Comparison of ENCODE assay signal across 9 cellular contexts in the genomic region with DNA sequence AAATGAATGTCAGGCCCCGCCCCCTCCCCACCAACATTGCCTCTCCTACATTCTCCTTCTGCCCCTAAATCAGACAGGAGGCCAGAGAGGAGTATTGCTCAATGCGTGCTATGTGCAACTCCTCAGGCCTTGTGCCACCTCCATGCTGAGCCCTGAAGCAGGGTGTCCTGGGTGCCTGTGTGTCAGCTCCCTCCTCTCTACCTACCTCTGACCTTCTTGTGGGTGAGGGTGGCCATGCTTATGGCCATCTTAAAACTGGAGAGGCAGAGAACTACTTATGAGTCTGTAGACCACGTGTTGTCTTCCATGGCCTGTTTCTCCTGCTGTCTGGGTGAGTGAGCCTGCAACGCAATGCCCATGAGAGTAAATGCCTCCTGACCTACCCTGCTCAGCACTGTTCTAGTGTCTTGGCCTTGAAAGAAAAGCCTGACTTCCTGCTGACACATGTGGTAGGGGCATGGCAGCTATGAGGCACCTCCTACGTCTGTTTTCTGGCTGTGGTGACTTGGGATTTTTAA. TPM values are rescaled to one million over a fixed set of nuclear protein-coding genes. Genes with fewer than 3 reads are reported as not detected.
DNase-seq lines count a peak whose midpoint lies in the region; ATAC-seq, FAIRE-seq and TF ChIP-seq lines count a peak whose summit lies in the region.
"Had no signal": no experiment of that assay in that cellular context is flagged by ENCODE, and none has a peak within 500 bp of the region (broad histone marks: within the 10 kb centered on the region; RNA-seq: fewer than 3 reads in every experiment).

No MANE protein-coding gene starts in this region.

- H3K4me3 ChIP-seq in CD4-positive, alpha-beta memory T cell (ENCODE audit: low read length in 2 of 2) = no peak overlapping the region
- H3K4me3 ChIP-seq in neural progenitor cell = no peak overlapping the region
- no peak overlapping the region for H3K4me3 ChIP-seq in small intestine (ENCODE audit: low read depth in 1 of 2, low read length in 2 of 2)

- H3F3A ChIP-seq in neural progenitor cell (ENCODE audit: low read depth) = peaks cover 14% of the 10 kb centered on the region

- H3K79me2 ChIP-seq in neural progenitor cell (ENCODE audit: low read depth) = no peaks in the 10 kb centered on the region

- peak overlapping the region in 6 of 8 donors; percentile 13 to 68 (median 50) for H3K4me3 Mint-ChIP-seq in CD4-positive, alpha-beta memory T cell
- H3K4me3 Mint-ChIP-seq in T-cell = peak overlapping the region; percentile 10 to 79 (median 44)
- peak overlapping the region; percentile 42 for H3K4me3 Mint-ChIP-seq in neural progenitor cell

- no peak overlapping the region for H3K27ac ChIP-seq in CD4-positive, alpha-beta memory T cell (ENCODE audit: low read depth, low read length)
- H3K27ac ChIP-seq in cingulate gyrus (ENCODE audit: low read depth, low read length) = peak overlapping the region; percentile 60
- peak overlapping the region; percentile 17 for H3K27ac ChIP-seq in neural progenitor cell
- peak overlapping the region in 1 of 2 donors; percentile 57 for H3K27ac ChIP-seq in small intestine (ENCODE audit: low read depth in 1 of 2, low read length in 1 of 2)

- no peak for FAIRE-seq in small intestine (lab: Jason Lieb, UNC)

- intact Hi-C loops in CD4-positive, alpha-beta memory T cell (cut with micrococcal nuclease) = no loop called here

- CTCF ChIA-PET in CD4-positive, alpha-beta memory T cell (lab: Charles Lee; ENCODE audit: partially characterized antibody) = interaction anchor here (1.0 to 13.7 kb wide), 4 partner anchors 16 to 101 kb away, joined by 3 to 86 read pairs (median 6); partner anchors contain the start of gene CBL
- CTCF ChIA-PET in T-cell (lab: Charles Lee) = interaction anchor here (0.6 to 2.0 kb wide), 6 partner anchors 9 to 1880 kb away, joined by 3 to 10 read pairs (median 6); partner anchors contain the start of gene CBL (in 1 of the 2)

- ATAC-seq in T-cell (replicated peaks in 1 of 4) (peak; percentile 89 to 97 (median 92)), GM21367 (IDR thresholded peaks at IDR 0.05; ENCODE audit: unreplicated experiment) (no peak)

- peaks cover 12 to 25% (median 17%) of the 10 kb centered on the region in 4 donors for H3K4me1 Mint-ChIP-seq in CD4-positive, alpha-beta memory T cell
- H3K4me1 Mint-ChIP-seq in T-cell (peaks cover 30 to 33% (median 32%) of the 10 kb centered on the region in 3 donors), neural progenitor cell (peaks cover 14% of the 10 kb centered on the region)

- H3K36me3 Mint-ChIP-seq in CD4-positive, alpha-beta memory T cell = peaks cover 31 to 41% of the 10 kb centered on the region in 2 donors
- H3K36me3 Mint-ChIP-seq in T-cell (peaks cover 25% of the 10 kb centered on the region), neural progenitor cell (peaks cover 21% of the 10 kb centered on the region)

- peak overlapping the region; percentile 28 for H3K4me2 ChIP-seq in neural progenitor cell

- no peaks in the 10 kb centered on the region for H3K27me3 Mint-ChIP-seq in CD4-positive, alpha-beta memory T cell
- H3K27me3 Mint-ChIP-seq in T-cell = no peaks in the 10 kb centered on the region
- no peaks in the 10 kb centered on the region for H3K27me3 Mint-ChIP-seq in neural progenitor cell (ENCODE audit: insufficient read depth, low read depth)

- DNase-seq in CD4-positive, alpha-beta memory T cell = peak in 2 of 5 donors; percentile 31 to 41
- DNase-seq in T-cell (peak in 31 of 34 experiments; percentile 27 to 86 (median 61)), neural progenitor cell (ENCODE audit: low spot score) (no peak), NCI-H748 (lab: John Stamatoyannopoulos, UW; ENCODE audit: unreplicated experiment) (no peak), COLO668 (lab: John Stamatoyannopoulos, UW; ENCODE audit: unreplicated experiment) (no peak), small intestine (no peak)
- DNase-seq: NCI-H2029 treated with DMSO at 0.1 percent for 48 hours had no signal

- H3K36me3 ChIP-seq in CD4-positive, alpha-beta memory T cell (ENCODE audit: insufficient read depth, low read length) = peaks cover 27% of the 10 kb centered on the region
- H3K36me3 ChIP-seq in neural progenitor cell (no peaks in the 10 kb centered on the region), small intestine (ENCODE audit: control insufficient read depth in 2 of 2, insufficient read depth in 2 of 2, low read length in 2 of 2) (peaks cover 2 to 9% of the 10 kb centered on the region in 2 donors)

- H3K4me1 ChIP-seq in CD4-positive, alpha-beta memory T cell (ENCODE audit: insufficient read depth, low read length) = peaks cover 26% of the 10 kb centered on the region
- H3K4me1 ChIP-seq in neural progenitor cell (peaks cover 11% of the 10 kb centered on the region), small intestine (ENCODE audit: control insufficient read depth in 2 of 2, insufficient read depth in 1 of 2, low read depth in 1 of 2, low read length in 1 of 2) (no peaks in the 10 kb centered on the region)

- H3K9me3 Mint-ChIP-seq in CD4-positive, alpha-beta memory T cell = no peaks in the 10 kb centered on the region
- H3K9me3 Mint-ChIP-seq in T-cell = no peaks in the 10 kb centered on the region
- no peaks in the 10 kb centered on the region for H3K9me3 Mint-ChIP-seq in neural progenitor cell

- H3K27ac Mint-ChIP-seq in CD4-positive, alpha-beta memory T cell = peak overlapping the region; percentile 78 to 94 (median 87)
- peak overlapping the region; percentile 92 to 95 for H3K27ac Mint-ChIP-seq in T-cell
- peak overlapping the region; percentile 63 for H3K27ac Mint-ChIP-seq in neural progenitor cell

- no peak overlapping the region for H2AFZ ChIP-seq in neural progenitor cell (replicated peaks)

- WGBS in small intestine, 3 donors = 67 to 89% (median 74%) methylated on average over 5 of the region's 5 CpGs

- POLR2A ChIA-PET in CD4-positive, alpha-beta memory T cell (lab: Charles Lee; ENCODE audit: partially characterized antibody) = interaction anchor here (1.0 to 1.5 kb wide), 2 partner anchors 9 to 100 kb away, joined by 3 to 6 read pairs; partner anchors contain the start of gene CBL
- POLR2A ChIA-PET in T-cell (lab: Charles Lee) = interaction anchor here (0.6 to 1.0 kb wide), 4 partner anchors 10 to 32 kb away, joined by 3 to 5 read pairs (median 4); partner anchors contain the start of gene MCAM (in 1 of the 2)

- H3K9ac ChIP-seq in neural progenitor cell = no peak overlapping the region

- no peaks in the 10 kb centered on the region for H3K9me3 ChIP-seq in CD4-positive, alpha-beta memory T cell (ENCODE audit: control insufficient read depth in 1 of 2, low read length in 2 of 2)
- H3K9me3 ChIP-seq in neural progenitor cell (ENCODE audit: low read depth) (no peaks in the 10 kb centered on the region), small intestine (ENCODE audit: control insufficient read depth, low read depth) (no peaks in the 10 kb centered on the region)

- peaks cover 10% of the 10 kb centered on the region for H4K20me1 ChIP-seq in neural progenitor cell (ENCODE audit: low read depth)

- no peak for TF ChIP-seq CTCF in neural progenitor cell (IDR thresholded peaks at IDR 0.05)

- H3K27me3 ChIP-seq in CD4-positive, alpha-beta memory T cell (ENCODE audit: insufficient read depth, low read length) = no peaks in the 10 kb centered on the region
- H3K27me3 ChIP-seq in neural progenitor cell = no peaks in the 10 kb centered on the region
- H3K27me3 ChIP-seq in small intestine (ENCODE audit: control insufficient read depth in 2 of 2, insufficient read depth in 2 of 2, low read length in 2 of 2) = no peaks in the 10 kb centered on the region

RNA-seq across cellular contexts. Expression of gene MCAM, which starts 10.5 kb away (rescaled TPM):
- under 1 TPM; 0.26 to 0.28 TPM for total RNA-seq in CD4-positive, alpha-beta memory T cell
- under 1 TPM; 0.40 to 0.82 TPM for polyA plus RNA-seq in CD4-positive, alpha-beta memory T cell
- 10 to 100 TPM in 1 of 5 donors, 1 to 10 TPM in 1, under 1 TPM in 3; 0.50 to 10.2 (median 0.76) TPM for total RNA-seq in T-cell
- total RNA-seq in neural progenitor cell (ENCODE audit: low replicate concordance) = 23.3 and 28.2 TPM in 2 replicates
- 10 to 100 TPM in 1 of 3 donors, 1 to 10 TPM in 2; 1.1 to 82.3 (median 2.7) TPM for polyA plus RNA-seq in small intestine

RNA-seq across cellular contexts. Expression of gene RNF26, which starts 27.9 kb away (rescaled TPM):
- total RNA-seq in CD4-positive, alpha-beta memory T cell = 10 to 100 TPM; 17.5 to 18.3 TPM
- polyA plus RNA-seq in CD4-positive, alpha-beta memory T cell = 10 to 100 TPM; 33.1 to 50.8 TPM
- total RNA-seq in T-cell (10 to 100 TPM; 18.4 to 21.4 (median 20.3) TPM), neural progenitor cell (ENCODE audit: low replicate concordance) (17.1 and 48.2 TPM in 2 replicates)
- polyA plus RNA-seq in small intestine = 10 to 100 TPM in 1 of 3 donors, 1 to 10 TPM in 2; 6.5 to 27.3 (median 7.8) TPM

RNA-seq across cellular contexts. Expression of gene C1QTNF5, which starts 34.3 kb away (rescaled TPM):
- total RNA-seq in CD4-positive, alpha-beta memory T cell = not detected
- not detected for polyA plus RNA-seq in CD4-positive, alpha-beta memory T cell
- total RNA-seq in T-cell = not detected
- 0.90 and 3.4 TPM in 2 replicates for total RNA-seq in neural progenitor cell (ENCODE audit: low replicate concordance)
- 10 to 100 TPM in 1 of 3 donors, 1 to 10 TPM in 1, under 1 TPM in 1; 0.89 to 22.5 (median 7.3) TPM for polyA plus RNA-seq in small intestine

RNA-seq across cellular contexts. Expression of gene MFRP, which starts 40.1 kb away (rescaled TPM):
- total RNA-seq in CD4-positive, alpha-beta memory T cell = not detected
- not detected for polyA plus RNA-seq in CD4-positive, alpha-beta memory T cell
- not detected for total RNA-seq in T-cell
- not detected in 2 replicates for total RNA-seq in neural progenitor cell (ENCODE audit: low replicate concordance)
- under 1 TPM in 1 of 3 donors, not detected in 2; 0.03 TPM for polyA plus RNA-seq in small intestine

Comparison
In these comparisons a context has a peak if more than half of its experiments do, and no peak if none do; other contexts are left out.
1. DNase-seq: peak in T-cell (31 of 34); none in neural progenitor cell (single experiment), NCI-H748 (single experiment), COLO668 (single experiment) and small intestine (single experiment).
2. Peak in every context shown above with its lines, with median percentiles within 50 percentile points of each other: H3K27ac Mint-ChIP-seq and H3K4me3 Mint-ChIP-seq.